26 cellular contexts compared by ENCODE assay signal in genomic region chr11:56916162-56916561, GRCh38.
"Had no signal": no experiment of that assay in that cellular context is flagged by ENCODE, and none has a peak within 500 bp of the region (broad histone marks: within the 10 kb centered on the region; RNA-seq: fewer than 3 reads in every experiment).

No MANE protein-coding gene starts in this region.

- H3K4me2 ChIP-seq: neural progenitor cell had no signal

- H3K27me3 Mint-ChIP-seq: natural killer cell treated with Interleukin-12 subunit alpha and Interleukin-12 subunit beta and Interleukin-15 and Interleukin-18, amount 100 ng/mL, for 72 hours; progenitor cell of endocrine pancreas; stimulated activated naive CD8-positive, alpha-beta T cell treated with anti-CD3 and anti-CD28 coated beads, Interleukin-15, Interleukin-2, amounts not matched to agents 100 ng/mL and 50 ng/mL, for 24 hours had no signal

- H3K27me3 ChIP-seq: neural progenitor cell, ovary, right atrium auricular region, spleen, suprapubic skin, tibial artery, uterus had no signal

- H3K36me3 ChIP-seq: neural progenitor cell, ovary, right atrium auricular region, spleen, suprapubic skin, thoracic aorta, tibial artery, uterus had no signal

- H3K9me3 Mint-ChIP-seq: memory B cell, neural progenitor cell had no signal

- H3K9ac ChIP-seq: neural progenitor cell had no signal

- H3K36me3 Mint-ChIP-seq: memory B cell; naive thymus-derived CD4-positive, alpha-beta T cell; natural killer cell treated with Interleukin-12 subunit alpha and Interleukin-12 subunit beta and Interleukin-15 and Interleukin-18, amount 100 ng/mL, for 72 hours; neural progenitor cell; stimulated activated effector memory CD8-positive, alpha-beta T cell treated with anti-CD3 and anti-CD28 coated beads, Interleukin-12 subunit alpha, Interleukin-12 subunit beta, amount 100 ng/mL, for 72 hours had no signal

- H3K9me3 ChIP-seq: mucosa of descending colon, ovary, right atrium auricular region, suprapubic skin, thoracic aorta, tibial artery, uterus had no signal

- H3K4me3 Mint-ChIP-seq: memory B cell; naive thymus-derived CD4-positive, alpha-beta T cell; natural killer cell treated with Interleukin-12 subunit alpha and Interleukin-12 subunit beta and Interleukin-15 and Interleukin-18, amount 100 ng/mL, for 72 hours; neural progenitor cell; stimulated activated effector memory CD8-positive, alpha-beta T cell treated with anti-CD3 and anti-CD28 coated beads, Interleukin-12 subunit alpha, Interleukin-12 subunit beta, amount 100 ng/mL, for 72 hours; stimulated activated naive CD8-positive, alpha-beta T cell treated with anti-CD3 and anti-CD28 coated beads, Interleukin-15, Interleukin-2, amounts not matched to agents 100 ng/mL and 50 ng/mL, for 24 hours had no signal

- H3K27ac Mint-ChIP-seq: memory B cell; naive thymus-derived CD4-positive, alpha-beta T cell; natural killer cell treated with Interleukin-12 subunit alpha and Interleukin-12 subunit beta and Interleukin-15 and Interleukin-18, amount 100 ng/mL, for 72 hours; neural progenitor cell; progenitor cell of endocrine pancreas; stimulated activated effector memory CD8-positive, alpha-beta T cell treated with anti-CD3 and anti-CD28 coated beads, Interleukin-12 subunit alpha, Interleukin-12 subunit beta, amount 100 ng/mL, for 72 hours; stimulated activated naive CD8-positive, alpha-beta T cell treated with anti-CD3 and anti-CD28 coated beads, Interleukin-15, Interleukin-2, amounts not matched to agents 100 ng/mL and 50 ng/mL, for 24 hours had no signal

- H3K4me3 ChIP-seq: lung, mucosa of descending colon, neural progenitor cell, ovary, right atrium auricular region, skin epidermis, spleen, suprapubic skin, thoracic aorta, tibial artery, uterus had no signal

- DNase-seq: hippocampal formation; kidney glomerular epithelial cell; left cardiac atrium; midbrain; mucosa of descending colon; naive thymus-derived CD4-positive, alpha-beta T cell; ovary; spleen; stimulated activated CD4-positive, alpha-beta T cell treated with anti-CD3 and anti-CD28 coated beads, Interleukin-4, amount 100 ng/mL, for 24 hours; stimulated activated naive CD4-positive, alpha-beta T cell; tibial artery; trophoblast cell; uterus had no signal

- H3K27ac ChIP-seq: neural progenitor cell, ovary, right atrium auricular region, skin epidermis, spleen, suprapubic skin, thoracic aorta, tibial artery, uterus had no signal

- H3K4me1 Mint-ChIP-seq: memory B cell; naive thymus-derived CD4-positive, alpha-beta T cell; neural progenitor cell; stimulated activated effector memory CD8-positive, alpha-beta T cell treated with anti-CD3 and anti-CD28 coated beads, Interleukin-12 subunit alpha, Interleukin-12 subunit beta, amount 100 ng/mL, for 72 hours had no signal

- ATAC-seq: left cardiac atrium; left lobe of liver; mucosa of descending colon; naive thymus-derived CD4-positive, alpha-beta T cell; natural killer cell treated with Interleukin-12 subunit alpha and Interleukin-12 subunit beta and Interleukin-15 and Interleukin-18, amount 100 ng/mL, for 72 hours; sciatic nerve had no signal

- H3K4me1 ChIP-seq: neural progenitor cell, right atrium auricular region, spleen, suprapubic skin, tibial artery, uterus had no signal

- H2AFZ ChIP-seq: neural progenitor cell had no signal
